In genomic region chr2:85251070-85251616, GRCh38 we compare ENCODE assay signal across 18 cellular contexts.
A peak's percentile ranks its signal among the peaks of the same experiment; 100 is the strongest.
DNase-seq lines count a peak whose midpoint lies in the region; ATAC-seq and TF ChIP-seq lines count a peak whose summit lies in the region.
"Had no signal": no experiment of that assay in that cellular context is flagged by ENCODE, and none has a peak within 500 bp of the region (broad histone marks: within the 10 kb centered on the region; RNA-seq: fewer than 3 reads in every experiment).

No MANE protein-coding gene starts in this region.

- H3K36me3 Mint-ChIP-seq in GM23338 (ENCODE audit: low read depth) (peaks cover 7% of the 10 kb centered on the region; the same call in 1 of the 3 replicates), WTC11 (no peaks in the 10 kb centered on the region), nephron progenitor cell (ENCODE audit: low read depth) (no peaks in the 10 kb centered on the region)
- H3K36me3 Mint-ChIP-seq: CD4-positive, alpha-beta memory T cell had no signal

- H3K27me3 ChIP-seq in GM23338 (ENCODE audit: insufficient read depth), result no peaks in the 10 kb centered on the region
- H3K27me3 ChIP-seq in upper lobe of left lung, result no peaks in the 10 kb centered on the region
- H3K27me3 ChIP-seq: SJSA1 had no signal

- H3K4me1 ChIP-seq in GM23338 (ENCODE audit: insufficient read depth) (peaks cover 94% of the 10 kb centered on the region), upper lobe of left lung (peaks cover 33 to 42% (median 36%) of the 10 kb centered on the region in 4 donors)

- H3K4me1 Mint-ChIP-seq in GM23338 (peaks cover 97% of the 10 kb centered on the region), WTC11 (peaks cover 98% of the 10 kb centered on the region), nephron progenitor cell (peaks cover 96% of the 10 kb centered on the region)
- H3K4me1 Mint-ChIP-seq: CD4-positive, alpha-beta memory T cell had no signal

- H3K79me2 ChIP-seq in GM23338 (replicated peaks; ENCODE audit: insufficient read depth), result peaks cover 76% of the 10 kb centered on the region

- no peak for TF ChIP-seq POLR2A in upper lobe of left lung (IDR thresholded peaks at IDR 0.05)

- no peak overlapping the region for H2AFZ ChIP-seq in GM23338

- WGBS in upper lobe of left lung, 2 donors, result 55 to 72% methylated on average over 3 of the region's 3 CpGs

- POLR2A ChIA-PET in WTC11 (lab: Charles Lee), result no interaction called here

- no peaks in the 10 kb centered on the region for H3K9me2 ChIP-seq in GM23338 (ENCODE audit: insufficient read depth)

- ATAC-seq in GM23338 (no peak), WTC11 (no peak), upper lobe of left lung (ENCODE audit: low FRiP score in 2 of 2) (no peak)
- ATAC-seq: GM12878 had no signal

- H3K9me3 ChIP-seq in upper lobe of left lung, result no peaks in the 10 kb centered on the region
- H3K9me3 ChIP-seq: SJSA1 had no signal

- CTCF ChIA-PET in WTC11 (lab: Charles Lee), result interaction anchor here (1.1 to 1.8 kb wide), 3 partner anchors 8 to 34 kb away, joined by 5 to 8 read pairs (median 7); no protein-coding TSS in a partner anchor

- peak; percentile 46 for DNase-seq in NCI-H748 (lab: John Stamatoyannopoulos, UW; ENCODE audit: unreplicated experiment)
- DNase-seq in NCI-H748 treated with DMSO at 0.1 percent for 48 hours (lab: John Stamatoyannopoulos, UW), result no peak
- DNase-seq in GM23338 (ENCODE audit: low spot score), result no peak
- DNase-seq in WTC11 (ENCODE audit: low spot score), result no peak
- DNase-seq in nephron progenitor cell, result no peak
- DNase-seq in DMS153 treated with DMSO at 0.1 percent for 48 hours (lab: John Stamatoyannopoulos, UW; ENCODE audit: unreplicated experiment), result no peak
- DNase-seq in upper lobe of left lung, result no peak
- no peak for DNase-seq in NCI-H526 (lab: John Stamatoyannopoulos, UW)
- DNase-seq: 8988T; CD4-positive, alpha-beta memory T cell; DND-41; GDM1; KG1; NCI-H1436; NCI-H2227 treated with DMSO at 0.1 percent for 48 hours; NCI-H524 treated with DMSO at 0.1 percent for 48 hours had no signal

- TF ChIP-seq CTCF in GM23338 (conservative IDR thresholded peaks at IDR 0.05; ENCODE audit: low read depth in 2 of 2) (no peak), WTC11 (IDR thresholded peaks at IDR 0.05) (no peak), nephron progenitor cell (IDR thresholded peaks at IDR 0.05) (no peak), upper lobe of left lung (IDR thresholded peaks at IDR 0.05) (no peak)

- peak overlapping the region; percentile 50 for H3K27ac Mint-ChIP-seq in GM23338
- H3K27ac Mint-ChIP-seq in WTC11, result peak overlapping the region; percentile 100; the same call in 1 of the 2 replicates
- H3K27ac Mint-ChIP-seq in nephron progenitor cell, result peak overlapping the region; percentile 51
- H3K27ac Mint-ChIP-seq: CD4-positive, alpha-beta memory T cell had no signal

- peaks cover 23% of the 10 kb centered on the region for H3F3A ChIP-seq in GM23338 (replicated peaks; ENCODE audit: low read depth)

- H3K4me3 ChIP-seq in GM23338, result no peak overlapping the region
- no peak overlapping the region for H3K4me3 ChIP-seq in upper lobe of left lung
- H3K4me3 ChIP-seq: GM12878, SJSA1 had no signal

- no peaks in the 10 kb centered on the region for H3K9me3 Mint-ChIP-seq in GM23338
- H3K9me3 Mint-ChIP-seq in WTC11, result no peaks in the 10 kb centered on the region
- no peaks in the 10 kb centered on the region for H3K9me3 Mint-ChIP-seq in nephron progenitor cell
- H3K9me3 Mint-ChIP-seq: CD4-positive, alpha-beta memory T cell had no signal

- peak overlapping the region; percentile 35 for H3K4me2 ChIP-seq in GM23338

- H3K36me3 ChIP-seq in GM23338 (ENCODE audit: insufficient read depth), result no peaks in the 10 kb centered on the region
- H3K36me3 ChIP-seq in upper lobe of left lung, result no peaks in the 10 kb centered on the region
- H3K36me3 ChIP-seq: SJSA1 had no signal

- peaks cover 12% of the 10 kb centered on the region for H4K20me1 ChIP-seq in GM23338 (replicated peaks; ENCODE audit: insufficient read depth)

- H3K27me3 Mint-ChIP-seq in GM23338 (ENCODE audit: insufficient read depth, low read depth, poor library complexity) (peaks cover 31% of the 10 kb centered on the region), WTC11 (ENCODE audit: low read depth) (no peaks in the 10 kb centered on the region), nephron progenitor cell (ENCODE audit: low read depth, poor library complexity) (peaks cover 4% of the 10 kb centered on the region)
- H3K27me3 Mint-ChIP-seq: CD4-positive, alpha-beta memory T cell had no signal

- no peak for TF ChIP-seq EP300 in upper lobe of left lung (IDR thresholded peaks at IDR 0.05)

- peak overlapping the region; percentile 72; the same call in 1 of the 2 replicates for H3K27ac ChIP-seq in GM23338 (ENCODE audit: low read depth)
- no peak overlapping the region for H3K27ac ChIP-seq in upper lobe of left lung
- H3K27ac ChIP-seq: SJSA1 had no signal

- H3K4me3 Mint-ChIP-seq in GM23338 (no peak overlapping the region), WTC11 (no peak overlapping the region), nephron progenitor cell (no peak overlapping the region)
- H3K4me3 Mint-ChIP-seq: CD4-positive, alpha-beta memory T cell had no signal

TF ChIP-seq in GM23338, 12 proteins besides CTCF, POLR2A, EP300 and RAD21 (continues in another document):
- TF ChIP-seq JUNB (IDR thresholded peaks at IDR 0.05; ENCODE audit: unreplicated experiment) (no peak), ZNF114 (CRISPR knock-in tag; IDR thresholded peaks at IDR 0.05) (no peak), EZH2phosphoT487 (IDR thresholded peaks at IDR 0.05; ENCODE audit: unreplicated experiment) (no peak)
- TF ChIP-seq, protein P1, sequence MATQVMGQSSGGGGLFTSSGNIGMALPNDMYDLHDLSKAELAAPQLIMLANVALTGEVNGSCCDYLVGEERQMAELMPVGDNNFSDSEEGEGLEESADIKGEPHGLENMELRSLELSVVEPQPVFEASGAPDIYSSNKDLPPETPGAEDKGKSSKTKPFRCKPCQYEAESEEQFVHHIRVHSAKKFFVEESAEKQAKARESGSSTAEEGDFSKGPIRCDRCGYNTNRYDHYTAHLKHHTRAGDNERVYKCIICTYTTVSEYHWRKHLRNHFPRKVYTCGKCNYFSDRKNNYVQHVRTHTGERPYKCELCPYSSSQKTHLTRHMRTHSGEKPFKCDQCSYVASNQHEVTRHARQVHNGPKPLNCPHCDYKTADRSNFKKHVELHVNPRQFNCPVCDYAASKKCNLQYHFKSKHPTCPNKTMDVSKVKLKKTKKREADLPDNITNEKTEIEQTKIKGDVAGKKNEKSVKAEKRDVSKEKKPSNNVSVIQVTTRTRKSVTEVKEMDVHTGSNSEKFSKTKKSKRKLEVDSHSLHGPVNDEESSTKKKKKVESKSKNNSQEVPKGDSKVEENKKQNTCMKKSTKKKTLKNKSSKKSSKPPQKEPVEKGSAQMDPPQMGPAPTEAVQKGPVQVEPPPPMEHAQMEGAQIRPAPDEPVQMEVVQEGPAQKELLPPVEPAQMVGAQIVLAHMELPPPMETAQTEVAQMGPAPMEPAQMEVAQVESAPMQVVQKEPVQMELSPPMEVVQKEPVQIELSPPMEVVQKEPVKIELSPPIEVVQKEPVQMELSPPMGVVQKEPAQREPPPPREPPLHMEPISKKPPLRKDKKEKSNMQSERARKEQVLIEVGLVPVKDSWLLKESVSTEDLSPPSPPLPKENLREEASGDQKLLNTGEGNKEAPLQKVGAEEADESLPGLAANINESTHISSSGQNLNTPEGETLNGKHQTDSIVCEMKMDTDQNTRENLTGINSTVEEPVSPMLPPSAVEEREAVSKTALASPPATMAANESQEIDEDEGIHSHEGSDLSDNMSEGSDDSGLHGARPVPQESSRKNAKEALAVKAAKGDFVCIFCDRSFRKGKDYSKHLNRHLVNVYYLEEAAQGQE (IDR thresholded peaks at IDR 0.05; ENCODE audit: unreplicated experiment), result no peak

TF ChIP-seq in WTC11, 78 proteins besides CTCF, POLR2A, EP300 and RAD21 (continues in another document):
- no peak for TF ChIP-seq JAZF1 (CRISPR knock-in tag; IDR thresholded peaks at IDR 0.05)
- TF ChIP-seq, protein P2, sequence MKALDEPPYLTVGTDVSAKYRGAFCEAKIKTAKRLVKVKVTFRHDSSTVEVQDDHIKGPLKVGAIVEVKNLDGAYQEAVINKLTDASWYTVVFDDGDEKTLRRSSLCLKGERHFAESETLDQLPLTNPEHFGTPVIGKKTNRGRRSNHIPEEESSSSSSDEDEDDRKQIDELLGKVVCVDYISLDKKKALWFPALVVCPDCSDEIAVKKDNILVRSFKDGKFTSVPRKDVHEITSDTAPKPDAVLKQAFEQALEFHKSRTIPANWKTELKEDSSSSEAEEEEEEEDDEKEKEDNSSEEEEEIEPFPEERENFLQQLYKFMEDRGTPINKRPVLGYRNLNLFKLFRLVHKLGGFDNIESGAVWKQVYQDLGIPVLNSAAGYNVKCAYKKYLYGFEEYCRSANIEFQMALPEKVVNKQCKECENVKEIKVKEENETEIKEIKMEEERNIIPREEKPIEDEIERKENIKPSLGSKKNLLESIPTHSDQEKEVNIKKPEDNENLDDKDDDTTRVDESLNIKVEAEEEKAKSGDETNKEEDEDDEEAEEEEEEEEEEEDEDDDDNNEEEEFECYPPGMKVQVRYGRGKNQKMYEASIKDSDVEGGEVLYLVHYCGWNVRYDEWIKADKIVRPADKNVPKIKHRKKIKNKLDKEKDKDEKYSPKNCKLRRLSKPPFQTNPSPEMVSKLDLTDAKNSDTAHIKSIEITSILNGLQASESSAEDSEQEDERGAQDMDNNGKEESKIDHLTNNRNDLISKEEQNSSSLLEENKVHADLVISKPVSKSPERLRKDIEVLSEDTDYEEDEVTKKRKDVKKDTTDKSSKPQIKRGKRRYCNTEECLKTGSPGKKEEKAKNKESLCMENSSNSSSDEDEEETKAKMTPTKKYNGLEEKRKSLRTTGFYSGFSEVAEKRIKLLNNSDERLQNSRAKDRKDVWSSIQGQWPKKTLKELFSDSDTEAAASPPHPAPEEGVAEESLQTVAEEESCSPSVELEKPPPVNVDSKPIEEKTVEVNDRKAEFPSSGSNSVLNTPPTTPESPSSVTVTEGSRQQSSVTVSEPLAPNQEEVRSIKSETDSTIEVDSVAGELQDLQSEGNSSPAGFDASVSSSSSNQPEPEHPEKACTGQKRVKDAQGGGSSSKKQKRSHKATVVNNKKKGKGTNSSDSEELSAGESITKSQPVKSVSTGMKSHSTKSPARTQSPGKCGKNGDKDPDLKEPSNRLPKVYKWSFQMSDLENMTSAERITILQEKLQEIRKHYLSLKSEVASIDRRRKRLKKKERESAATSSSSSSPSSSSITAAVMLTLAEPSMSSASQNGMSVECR (CRISPR knock-in tag; IDR thresholded peaks at IDR 0.05; ENCODE audit: borderline replicate concordance), result no peak
- TF ChIP-seq USF2 (CRISPR knock-in tag; IDR thresholded peaks at IDR 0.05), result no peak
- TF ChIP-seq TCF7 (CRISPR knock-in tag; IDR thresholded peaks at IDR 0.05; ENCODE audit: low read depth), result no peak
- TF ChIP-seq MXD4 (CRISPR knock-in tag; IDR thresholded peaks at IDR 0.05; ENCODE audit: borderline replicate concordance), result no peak

Comparison
In these comparisons a context has a peak if more than half of its experiments do, and no peak if none do; other contexts are left out.
1. H3K27ac Mint-ChIP-seq: peak in every context shown above with its lines; median percentile 100 in WTC11; 51 in nephron progenitor cell; 50 in GM23338.